ENCODE assay signal across 14 cellular contexts in the genomic region with DNA sequence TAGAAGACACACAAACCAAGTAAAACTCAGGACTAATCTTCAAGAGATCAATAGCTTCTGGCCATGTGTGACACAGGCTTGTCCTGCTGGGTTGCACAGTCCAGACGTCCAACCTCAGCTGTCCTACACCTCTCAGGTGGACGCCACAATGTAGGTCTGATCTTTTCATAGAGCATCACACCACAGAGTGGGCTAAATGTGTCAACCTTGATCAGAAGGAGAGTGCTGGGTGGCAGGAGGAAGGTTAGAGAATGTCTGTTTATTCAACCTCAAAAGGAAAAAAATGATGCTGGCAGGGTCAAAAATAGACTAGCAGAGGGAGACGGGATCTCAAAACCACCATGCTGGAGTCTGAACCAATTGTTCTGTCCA. TPM values are rescaled to one million over a fixed set of nuclear protein-coding genes. Genes with fewer than 3 reads are reported as not detected.
DNase-seq lines count a peak whose midpoint lies in the region; ATAC-seq and TF ChIP-seq lines count a peak whose summit lies in the region.
"Had no signal": no experiment of that assay in that cellular context is flagged by ENCODE, and none has a peak within 500 bp of the region (broad histone marks: within the 10 kb centered on the region; RNA-seq: fewer than 3 reads in every experiment).

No MANE protein-coding gene starts in this region.

- TF ChIP-seq CTCF in breast epithelium (IDR thresholded peaks at IDR 0.05) = no peak
- no peak for TF ChIP-seq CTCF in MCF 10A (IDR thresholded peaks at IDR 0.05; ENCODE audit: unreplicated experiment)
- no peak for TF ChIP-seq CTCF in hepatocyte (IDR thresholded peaks at IDR 0.05; ENCODE audit: poor library complexity)
- TF ChIP-seq CTCF in GM13977 (IDR thresholded peaks at IDR 0.05; ENCODE audit: extremely low read depth, insufficient read depth, missing control alignments) = no peak

- H4K20me1 ChIP-seq in hepatocyte (ENCODE audit: insufficient read depth, poor library complexity, severe bottlenecking) = no peaks in the 10 kb centered on the region

- H3K36me3 ChIP-seq in breast epithelium = no peaks in the 10 kb centered on the region
- H3K36me3 ChIP-seq in hepatocyte (replicated peaks; ENCODE audit: insufficient read depth, low read depth) = no peaks in the 10 kb centered on the region

- DNase-seq in breast epithelium (ENCODE audit: low spot score in 2 of 2) (no peak), MCF 10A (ENCODE audit: unreplicated experiment) (no peak), hepatocyte (ENCODE audit: low spot score) (no peak), sciatic nerve (ENCODE audit: low spot score) (no peak), GM13977 (ENCODE audit: low spot score) (no peak), COLO668 (lab: John Stamatoyannopoulos, UW; ENCODE audit: unreplicated experiment) (no peak), NCI-H2029 treated with DMSO at 0.1 percent for 48 hours (lab: John Stamatoyannopoulos, UW) (no peak)
- DNase-seq: activated CD4-positive, alpha-beta T cell treated with anti-CD3 and anti-CD28 coated beads for 1 hour; CD4-positive, alpha-beta memory T cell had no signal

- no peaks in the 10 kb centered on the region for H3K79me2 ChIP-seq in hepatocyte

- ATAC-seq in sciatic nerve (peak; percentile 21), HG03135 (IDR thresholded peaks at IDR 0.05; ENCODE audit: unreplicated experiment) (no peak)
- ATAC-seq: A549 had no signal

- no peak overlapping the region for H3K27ac Mint-ChIP-seq in MCF 10A (ENCODE audit: low read depth, unreplicated experiment)
- H3K27ac Mint-ChIP-seq: CD4-positive, alpha-beta memory T cell; nephron; T-helper 1 cell treated with Interleukin-12 subunit alpha and Interleukin-12 subunit beta and Interleukin-4 antibody, amounts not matched to agents 30 μg/mL and 1 μg/mL, for 36 hours had no signal

- 87% methylated on average over 3 of the region's 3 CpGs for WGBS in hepatocyte (ENCODE audit: low lambda C conversion rate, missing lambda C conversion rate)

- no peaks in the 10 kb centered on the region for H3K9me3 ChIP-seq in breast epithelium
- H3K9me3 ChIP-seq in hepatocyte (ENCODE audit: low read depth) = no peaks in the 10 kb centered on the region
- H3K9me3 ChIP-seq: A549 had no signal

- no peaks in the 10 kb centered on the region for H3K9me3 Mint-ChIP-seq in MCF 10A (ENCODE audit: unreplicated experiment)
- H3K9me3 Mint-ChIP-seq: nephron; T-helper 1 cell treated with Interleukin-12 subunit alpha and Interleukin-12 subunit beta and Interleukin-4 antibody, amounts not matched to agents 30 μg/mL and 1 μg/mL, for 36 hours had no signal

- in situ Hi-C loops in GM13977 (cut with MboI; ENCODE audit: low pct_unique_long_range_greater_than_20kb, low sequenced_read_pairs, unreplicated experiment) = no loop called here

- H3K4me3 Mint-ChIP-seq in MCF 10A (ENCODE audit: unreplicated experiment) = no peak overlapping the region
- H3K4me3 Mint-ChIP-seq: CD4-positive, alpha-beta memory T cell; nephron; T-helper 1 cell treated with Interleukin-12 subunit alpha and Interleukin-12 subunit beta and Interleukin-4 antibody, amounts not matched to agents 30 μg/mL and 1 μg/mL, for 36 hours had no signal

- H3K27ac ChIP-seq in breast epithelium (peak overlapping the region; percentile 54 to 57), hepatocyte (peak overlapping the region; percentile 34)
- H3K27ac ChIP-seq: A549, epithelial cell of prostate had no signal

- no peak overlapping the region for H2AFZ ChIP-seq in hepatocyte

- H3K4me1 Mint-ChIP-seq in MCF 10A (ENCODE audit: insufficient read depth, unreplicated experiment) = peaks cover 21% of the 10 kb centered on the region

- no peaks in the 10 kb centered on the region for H3K36me3 Mint-ChIP-seq in MCF 10A (ENCODE audit: insufficient read depth, unreplicated experiment)
- H3K36me3 Mint-ChIP-seq: CD4-positive, alpha-beta memory T cell had no signal

- TF ChIP-seq POLR2A in breast epithelium (IDR thresholded peaks at IDR 0.05) = no peak

- POLR2A ChIA-PET in MCF 10A (lab: Yijun Ruan, JAX) = interaction anchor here (0.6 to 3.0 kb wide), 6 partner anchors 8 to 224 kb away, joined by 3 to 16 read pairs (median 4); partner anchors contain the start of gene GFOD1

- intact Hi-C loops in breast epithelium (cut with DNase I; ENCODE audit: low total_unique reads) = no loop called here
- intact Hi-C loops in MCF 10A (cut with micrococcal nuclease) = loop anchor here (5.0 kb wide), 1 partner anchor 38 kb away; no protein-coding TSS in a partner anchor
- intact Hi-C loops in sciatic nerve (cut with DNase I) = no loop called here

- CTCF ChIA-PET in MCF 10A (lab: Yijun Ruan, JAX) = interaction anchor here (0.6 to 1.7 kb wide), 4 partner anchors 8 to 87 kb away, joined by 3 to 5 read pairs (median 4); no protein-coding TSS in a partner anchor

- H3K4me1 ChIP-seq in breast epithelium (peaks cover 3 to 6% of the 10 kb centered on the region in 2 donors), hepatocyte (ENCODE audit: insufficient read depth) (peaks cover 14% of the 10 kb centered on the region)
- H3K4me1 ChIP-seq: A549 had no signal

- H3K4me3 ChIP-seq in breast epithelium = peak overlapping the region in 1 of 3 donors; percentile 3
- no peak overlapping the region for H3K4me3 ChIP-seq in hepatocyte
- H3K4me3 ChIP-seq: A549 had no signal

- H3K4me2 ChIP-seq in hepatocyte = peak overlapping the region; percentile 49
- H3K4me2 ChIP-seq: A549 had no signal

- no peaks in the 10 kb centered on the region for H3K27me3 Mint-ChIP-seq in MCF 10A (ENCODE audit: insufficient read depth, unreplicated experiment)

- H3K9me2 ChIP-seq in hepatocyte (replicated peaks; ENCODE audit: insufficient read depth) = no peaks in the 10 kb centered on the region

- BruUV-seq in MCF 10A (replicated peaks; lab: Mats Ljungman, UMichigan) = no TSS peak

- no peaks in the 10 kb centered on the region for H3K27me3 ChIP-seq in breast epithelium
- H3K27me3 ChIP-seq in hepatocyte = no peaks in the 10 kb centered on the region

RNA-seq across cellular contexts. Expression of gene GFOD1, which starts 41.7 kb away (rescaled TPM):
- total RNA-seq in breast epithelium (10 to 100 TPM; 11.6 to 33.3 (median 23.3) TPM), MCF 10A (2022) (7.1 and 9.5 TPM in 2 replicates), hepatocyte (3.3 and 3.5 TPM in 2 replicates), sciatic nerve (16.3 TPM)
- 2.3 and 2.8 TPM in 2 replicates for polyA plus RNA-seq in hepatocyte
